10 cellular contexts compared by ENCODE assay signal in the genomic region with DNA sequence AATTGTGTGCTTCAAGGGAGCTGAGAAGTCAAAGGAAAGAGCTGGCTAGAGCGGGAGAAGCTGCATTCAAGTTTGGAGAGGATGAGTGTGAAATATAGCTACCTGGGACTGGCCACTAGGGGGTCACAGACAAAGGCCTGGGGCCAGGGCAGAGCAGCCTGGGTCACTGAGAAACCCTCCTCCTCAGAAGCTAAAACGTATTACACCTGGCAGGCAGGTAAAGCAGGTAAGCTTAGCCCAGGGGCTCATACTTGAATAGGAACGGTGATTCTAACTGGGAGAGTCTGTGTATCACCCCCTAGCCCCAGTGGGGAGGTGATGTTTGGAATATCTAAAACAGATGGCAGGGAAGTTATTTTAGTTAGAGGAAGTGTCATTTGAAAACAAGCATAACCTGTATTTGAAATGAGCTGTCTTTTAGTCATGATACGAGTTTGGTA. TPM values are rescaled to one million over a fixed set of nuclear protein-coding genes. Genes with fewer than 3 reads are reported as not detected.
A peak's percentile ranks its signal among the peaks of the same experiment; 100 is the strongest.
DNase-seq lines count a peak whose midpoint lies in the region; ATAC-seq and TF ChIP-seq lines count a peak whose summit lies in the region.
"Had no signal": no experiment of that assay in that cellular context is flagged by ENCODE, and none has a peak within 500 bp of the region (broad histone marks: within the 10 kb centered on the region; RNA-seq: fewer than 3 reads in every experiment).

No MANE protein-coding gene starts in this region.

- WGBS in aorta, 2 donors = 43 to 44% methylated on average over 4 of the region's 4 CpGs

- no peak overlapping the region for H3K4me3 Mint-ChIP-seq in CD4-positive, alpha-beta memory T cell
- H3K4me3 Mint-ChIP-seq: nephron had no signal

- H3K36me3 Mint-ChIP-seq in CD4-positive, alpha-beta memory T cell = no peaks in the 10 kb centered on the region

- H3K9me3 Mint-ChIP-seq in CD4-positive, alpha-beta memory T cell = no peaks in the 10 kb centered on the region
- H3K9me3 Mint-ChIP-seq: nephron had no signal

- H3K27me3 ChIP-seq in CD4-positive, alpha-beta memory T cell (ENCODE audit: insufficient read depth, low read length) = no peaks in the 10 kb centered on the region
- H3K27me3 ChIP-seq in H7 (ENCODE audit: control insufficient read depth, insufficient read depth, low read length) = no peaks in the 10 kb centered on the region
- H3K27me3 ChIP-seq in aorta (ENCODE audit: control insufficient read depth in 1 of 2, insufficient read depth in 2 of 2, low read length in 1 of 2) = no peaks in the 10 kb centered on the region
- H3K27me3 ChIP-seq in MG63 = no peaks in the 10 kb centered on the region

- ATAC-seq in GM19324 (IDR thresholded peaks at IDR 0.05; ENCODE audit: low FRiP score, unreplicated experiment) (no peak), aorta (ENCODE audit: low FRiP score) (no peak)

- H3K36me3 ChIP-seq in CD4-positive, alpha-beta memory T cell (ENCODE audit: insufficient read depth, low read length) = no peaks in the 10 kb centered on the region
- H3K36me3 ChIP-seq in H7 (replicated peaks; ENCODE audit: control insufficient read depth, insufficient read depth, low read length) = no peaks in the 10 kb centered on the region
- no peaks in the 10 kb centered on the region for H3K36me3 ChIP-seq in aorta (ENCODE audit: control insufficient read depth in 1 of 2, insufficient read depth in 2 of 2, low read length in 1 of 2)
- H3K36me3 ChIP-seq in MG63 = no peaks in the 10 kb centered on the region

- DNase-seq in CD4-positive, alpha-beta memory T cell = no peak
- DNase-seq in H7 (peak; percentile 85), kidney tubule cell (ENCODE audit: low spot score) (peak; percentile 58), hepatic stellate cell (ENCODE audit: low spot score) (no peak), aorta (no peak), MG63 (no peak)
- DNase-seq: T-helper 9 cell had no signal

- peak; percentile 72 for TF ChIP-seq CTCF in VCaP (conservative IDR thresholded peaks at IDR 0.05)

- peak overlapping the region in 4 of 7 donors; percentile 26 to 70 (median 40) for H3K27ac Mint-ChIP-seq in CD4-positive, alpha-beta memory T cell
- H3K27ac Mint-ChIP-seq: nephron had no signal

- peaks cover 6% of the 10 kb centered on the region for H3K4me1 ChIP-seq in CD4-positive, alpha-beta memory T cell (ENCODE audit: insufficient read depth, low read length)
- no peaks in the 10 kb centered on the region for H3K4me1 ChIP-seq in aorta (ENCODE audit: control insufficient read depth in 1 of 2, insufficient read depth in 2 of 2, low read length in 2 of 2)

- H3K27me3 Mint-ChIP-seq in CD4-positive, alpha-beta memory T cell = peaks cover 0 to 2% of the 10 kb centered on the region in 2 donors

- peaks cover 10 to 19% (median 13%) of the 10 kb centered on the region in 4 donors for H3K4me1 Mint-ChIP-seq in CD4-positive, alpha-beta memory T cell

- no peak overlapping the region for H3K4me3 ChIP-seq in CD4-positive, alpha-beta memory T cell (ENCODE audit: low read length in 2 of 2)
- H3K4me3 ChIP-seq in H7 (ENCODE audit: insufficient read depth, low read depth, low read length) (no peak overlapping the region), aorta (ENCODE audit: low read length in 2 of 2) (no peak overlapping the region), MG63 (no peak overlapping the region)

- no peak overlapping the region for H3K27ac ChIP-seq in CD4-positive, alpha-beta memory T cell (ENCODE audit: low read depth, low read length)
- H3K27ac ChIP-seq in VCaP = no peak overlapping the region
- no peak overlapping the region for H3K27ac ChIP-seq in aorta (ENCODE audit: low read depth in 1 of 2, low read length in 2 of 2)

- intact Hi-C loops in CD4-positive, alpha-beta memory T cell (cut with micrococcal nuclease) = no loop called here
- intact Hi-C loops in aorta (cut with DNase I) = no loop called here

- CTCF ChIA-PET in CD4-positive, alpha-beta memory T cell (lab: Charles Lee; ENCODE audit: partially characterized antibody) = interaction anchor here (0.9 to 1.7 kb wide), 2 partner anchors 10 to 12 kb away, joined by 5 read pairs; no protein-coding TSS in a partner anchor

- POLR2A ChIA-PET in CD4-positive, alpha-beta memory T cell (lab: Charles Lee; ENCODE audit: partially characterized antibody) = no interaction called here

- H3K9me3 ChIP-seq in CD4-positive, alpha-beta memory T cell (ENCODE audit: control insufficient read depth in 1 of 2, low read length in 2 of 2) = no peaks in the 10 kb centered on the region
- H3K9me3 ChIP-seq in aorta (ENCODE audit: control insufficient read depth, low read length) (no peaks in the 10 kb centered on the region), MG63 (no peaks in the 10 kb centered on the region)

RNA-seq across cellular contexts. Expression of gene KRT37, which starts 6.8 kb away (rescaled TPM):
- total RNA-seq in CD4-positive, alpha-beta memory T cell = not detected
- not detected for polyA plus RNA-seq in CD4-positive, alpha-beta memory T cell
- not detected in 2 replicates for total RNA-seq in H7 (2014; rRNA removed; shearing (Covaris generic))
- total RNA-seq in aorta = not detected
- not detected for polyA plus RNA-seq in aorta
- total RNA-seq in MG63 (2014; rRNA removed; shearing (Covaris generic); ENCODE audit: low replicate concordance) = not detected in 2 replicates

RNA-seq across cellular contexts. Expression of gene KRT31, which starts 20.2 kb away (rescaled TPM):
- total RNA-seq in CD4-positive, alpha-beta memory T cell = not detected
- polyA plus RNA-seq in CD4-positive, alpha-beta memory T cell = not detected
- total RNA-seq in H7 (2014; rRNA removed; shearing (Covaris generic)) = not detected in 2 replicates
- not detected for total RNA-seq in aorta
- polyA plus RNA-seq in aorta = not detected
- not detected in 2 replicates for total RNA-seq in MG63 (2014; rRNA removed; shearing (Covaris generic); ENCODE audit: low replicate concordance)

RNA-seq across cellular contexts. Expression of gene KRT38, which starts 23.2 kb away (rescaled TPM):
- total RNA-seq in CD4-positive, alpha-beta memory T cell = not detected
- polyA plus RNA-seq in CD4-positive, alpha-beta memory T cell = not detected
- not detected in 2 replicates for total RNA-seq in H7 (2014; rRNA removed; shearing (Covaris generic))
- total RNA-seq in aorta = not detected
- not detected for polyA plus RNA-seq in aorta
- 0.17 TPM in 1 of 2 replicates, not detected in the other for total RNA-seq in MG63 (2014; rRNA removed; shearing (Covaris generic); ENCODE audit: low replicate concordance)

RNA-seq across cellular contexts. Expression of gene KRT34, which starts 35.5 kb away (rescaled TPM):
- total RNA-seq in CD4-positive, alpha-beta memory T cell = not detected
- not detected for polyA plus RNA-seq in CD4-positive, alpha-beta memory T cell
- not detected in 2 replicates for total RNA-seq in H7 (2014; rRNA removed; shearing (Covaris generic))
- not detected for total RNA-seq in aorta
- not detected for polyA plus RNA-seq in aorta
- 0.49 TPM in 1 of 2 replicates, not detected in the other for total RNA-seq in MG63 (2014; rRNA removed; shearing (Covaris generic); ENCODE audit: low replicate concordance)

RNA-seq across cellular contexts. Expression of gene KRT33B, which starts 48.0 kb away (rescaled TPM):
- total RNA-seq in CD4-positive, alpha-beta memory T cell = not detected
- not detected for polyA plus RNA-seq in CD4-positive, alpha-beta memory T cell
- total RNA-seq in H7 (2014; rRNA removed; shearing (Covaris generic)) = not detected in 2 replicates
- total RNA-seq in aorta = not detected
- polyA plus RNA-seq in aorta = not detected
- total RNA-seq in MG63 (2014; rRNA removed; shearing (Covaris generic); ENCODE audit: low replicate concordance) = 0.17 and 2.0 TPM in 2 replicates

Comparison
In these comparisons a context has a peak if more than half of its experiments do, and no peak if none do; other contexts are left out.
1. DNase-seq: peak in H7 (single experiment) and kidney tubule cell (single experiment); none in CD4-positive, alpha-beta memory T cell (0 of 5), hepatic stellate cell (single experiment), aorta (0 of 2) and MG63 (single experiment).